Comparison of ENCODE assay signal across 16 cellular contexts in the genomic region with DNA sequence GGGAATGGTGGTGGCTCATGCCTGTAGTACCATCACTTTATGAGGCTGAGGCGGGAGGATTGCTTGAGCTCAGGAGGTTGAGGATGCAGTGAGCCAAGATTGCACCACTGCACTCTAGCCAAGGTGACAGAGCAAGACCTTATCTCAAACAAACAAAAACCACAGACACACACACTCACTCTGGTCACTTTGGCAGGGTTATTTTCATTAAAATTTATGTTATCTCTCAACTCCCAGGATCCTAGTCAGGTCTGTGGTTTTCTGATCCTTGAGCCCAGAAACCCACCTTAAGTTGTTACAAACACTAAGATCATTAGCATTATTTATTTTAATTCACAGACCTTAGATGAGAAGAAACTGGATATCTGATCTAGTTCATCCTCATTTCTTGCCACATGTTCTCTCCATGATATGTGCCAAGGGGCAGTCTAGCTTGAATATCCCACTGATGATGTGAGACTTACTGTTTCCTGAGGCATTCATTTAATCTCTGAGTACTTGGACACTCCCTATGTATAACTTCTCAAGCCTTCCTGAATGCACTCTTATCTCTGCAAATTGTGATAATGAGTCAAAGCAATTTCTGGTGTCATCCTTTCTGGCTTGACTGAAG. TPM values are rescaled to one million over a fixed set of nuclear protein-coding genes. Genes with fewer than 3 reads are reported as not detected.
DNase-seq lines count a peak whose midpoint lies in the region; ATAC-seq, FAIRE-seq and TF ChIP-seq lines count a peak whose summit lies in the region.
"Had no signal": no experiment of that assay in that cellular context is flagged by ENCODE, and none has a peak within 500 bp of the region (broad histone marks: within the 10 kb centered on the region; RNA-seq: fewer than 3 reads in every experiment).

No MANE protein-coding gene starts in this region.

- no peaks in the 10 kb centered on the region for H3K27me3 Mint-ChIP-seq in CD4-positive, alpha-beta memory T cell

- H3K4me2 ChIP-seq in IMR-90 (ENCODE audit: low read depth, low read length), result no peak overlapping the region
- H3K4me2 ChIP-seq in K562 (ENCODE audit: insufficient read depth, low read length), result no peak overlapping the region

- H3K9me3 Mint-ChIP-seq in CD4-positive, alpha-beta memory T cell, result no peaks in the 10 kb centered on the region

- no peak overlapping the region for H2BK15ac ChIP-seq in IMR-90 (ENCODE audit: low read depth, low read length)

- no peak overlapping the region for H3K4me3 ChIP-seq in CD4-positive, alpha-beta memory T cell (ENCODE audit: low read length in 2 of 2)
- H3K4me3 ChIP-seq in IMR-90 (ENCODE audit: insufficient read depth, low read depth, low read length) (no peak overlapping the region), K562 (no peak overlapping the region), lung (no peak overlapping the region), psoas muscle (no peak overlapping the region)
- H3K4me3 ChIP-seq: dorsolateral prefrontal cortex, HAP-1, heart left ventricle had no signal

- no peak overlapping the region for H2AK5ac ChIP-seq in IMR-90 (ENCODE audit: low read depth, low read length)

- peaks cover 17 to 38% (median 22%) of the 10 kb centered on the region in 4 donors for H3K4me1 Mint-ChIP-seq in CD4-positive, alpha-beta memory T cell

- intact Hi-C loops in CD4-positive, alpha-beta memory T cell (cut with micrococcal nuclease), result no loop called here
- intact Hi-C loops in IMR-90 (cut with micrococcal nuclease) (no loop called here), K562 (cut with micrococcal nuclease) (loop anchor here (10.0 kb wide), 1 partner anchor 412 kb away; no protein-coding TSS in a partner anchor), psoas muscle (cut with DNase I) (no loop called here)

- no peak overlapping the region for H3K18ac ChIP-seq in IMR-90 (ENCODE audit: low read depth, low read length)

- H3K9me3 ChIP-seq in CD4-positive, alpha-beta memory T cell (ENCODE audit: control insufficient read depth in 1 of 2, low read length in 2 of 2), result no peaks in the 10 kb centered on the region
- H3K9me3 ChIP-seq in IMR-90 (ENCODE audit: control insufficient read depth, insufficient read depth, low read length), result no peaks in the 10 kb centered on the region
- H3K9me3 ChIP-seq in K562 (replicated peaks; ENCODE audit: control insufficient read depth, insufficient read depth, low read depth, low read length), result no peaks in the 10 kb centered on the region
- H3K9me3 ChIP-seq in lung (ENCODE audit: control insufficient read depth in 2 of 2, insufficient read depth in 1 of 2, low read length in 1 of 2), result no peaks in the 10 kb centered on the region
- no peaks in the 10 kb centered on the region for H3K9me3 ChIP-seq in psoas muscle
- H3K9me3 ChIP-seq: HAP-1, heart left ventricle had no signal

- H4K20me1 ChIP-seq in IMR-90 (ENCODE audit: insufficient read depth, low read length), result no peaks in the 10 kb centered on the region; the same call in 1 of the 2 replicates
- peaks cover 18% of the 10 kb centered on the region for H4K20me1 ChIP-seq in K562 (replicated peaks; ENCODE audit: control insufficient read depth, insufficient read depth, low read length)

- TF ChIP-seq POLR2A in IMR-90 (IDR thresholded peaks at IDR 0.05; ENCODE audit: low read depth, low read length) (no peak), K562 (conservative IDR thresholded peaks at IDR 0.05) (no peak)

- CTCF ChIA-PET in CD4-positive, alpha-beta memory T cell (lab: Charles Lee; ENCODE audit: partially characterized antibody), result interaction anchor here (0.7 to 1.4 kb wide), 6 partner anchors 11 to 187 kb away, joined by 3 to 4 read pairs (median 3); no protein-coding TSS in a partner anchor
- CTCF ChIA-PET in IMR-90 (lab: Yijun Ruan, JAX), result interaction anchor here (1.0 kb wide), 1 partner anchor 187 kb away, joined by 3 read pairs; no protein-coding TSS in a partner anchor
- CTCF ChIA-PET in K562 (lab: Yijun Ruan, JAX; ENCODE audit: low intra/inter-chr PET ratio), result no interaction called here

- H3K9me1 ChIP-seq in IMR-90 (ENCODE audit: insufficient read depth, low read length) (no peaks in the 10 kb centered on the region), K562 (ENCODE audit: control insufficient read depth, insufficient read depth, low read length) (no peaks in the 10 kb centered on the region)

- TF ChIP-seq RAD21 in IMR-90 (IDR thresholded peaks at IDR 0.05; ENCODE audit: low read length) (no peak), K562 (CRISPR knock-in tag; conservative IDR thresholded peaks at IDR 0.05 in 1 of 2, IDR thresholded peaks at IDR 0.05 in 1 of 2) (no peak)

- WGBS in IMR-90 (ENCODE audit: extremely low coverage in 2 of 2, insufficient read length in 1 of 2), 2 experiments, result no CpG with 5 or more reads among the region's 1 CpG
- 0% methylated on average over 1 of the region's 1 CpG for WGBS in K562 (ENCODE audit: insufficient coverage, low coverage, missing lambda C conversion rate)
- 78 to 79% methylated on average over 1 of the region's 1 CpG for WGBS in lung, 2 donors
- 95 to 100% (median 98%) methylated on average over 1 of the region's 1 CpG for WGBS in psoas muscle, 3 donors

- H3K4me1 ChIP-seq in CD4-positive, alpha-beta memory T cell (ENCODE audit: insufficient read depth, low read length), result peaks cover 20% of the 10 kb centered on the region
- H3K4me1 ChIP-seq in IMR-90 (ENCODE audit: control insufficient read depth, insufficient read depth, low read length) (peaks cover 1% of the 10 kb centered on the region), K562 (replicated peaks in 1 of 2; ENCODE audit: control insufficient read depth in 2 of 2, insufficient read depth in 2 of 2, low read length in 2 of 2) (peaks cover 8 to 9% of the 10 kb centered on the region in 2 experiments; a peak in 4 of 5 replicates), lung (ENCODE audit: control insufficient read depth in 2 of 2, insufficient read depth in 2 of 2, low read length in 2 of 2) (peaks cover 0 to under 1% of the 10 kb centered on the region in 2 donors), psoas muscle (peaks cover 8% of the 10 kb centered on the region)
- H3K4me1 ChIP-seq: HAP-1 had no signal

- H2BK5ac ChIP-seq in IMR-90 (ENCODE audit: low read depth, low read length, poor library complexity, severe bottlenecking), result no peak overlapping the region

- no peaks in the 10 kb centered on the region for H3K79me2 ChIP-seq in K562 (ENCODE audit: control insufficient read depth, insufficient read depth, low read length)

- no peak overlapping the region for H3K9ac ChIP-seq in IMR-90 (ENCODE audit: low read depth, low read length)
- no peak overlapping the region for H3K9ac ChIP-seq in K562 (ENCODE audit: insufficient read depth in 1 of 2, low read depth in 2 of 2, low read length in 2 of 2)

- H3K4me3 Mint-ChIP-seq in CD4-positive, alpha-beta memory T cell, result no peak overlapping the region

- peak; percentile 81 for TF ChIP-seq EP300 in K562 (IDR thresholded peaks at IDR 0.05; ENCODE audit: low read length)

- ATAC-seq in IMR-90 (ENCODE audit: low read depth), result peak; percentile 67
- peak; percentile 87 for ATAC-seq in K562
- peak; percentile 17 for ATAC-seq in lung (ENCODE audit: insufficient read depth, low FRiP score)
- no peak for ATAC-seq in psoas muscle
- ATAC-seq: heart left ventricle had no signal

- FAIRE-seq in K562 (lab: Jason Lieb, UNC), result peak; percentile 85

- TF ChIP-seq CTCF in IMR-90 (conservative IDR thresholded peaks at IDR 0.05; ENCODE audit: low read depth, low read length) (no peak), K562 (IDR thresholded peaks at IDR 0.05 in 2 of 3, conservative IDR thresholded peaks at IDR 0.05 in 1 of 3; ENCODE audit: insufficient read depth in 2 of 3, low read depth in 1 of 3, low read length in 3 of 3) (no peak), lung (IDR thresholded peaks at IDR 0.05; ENCODE audit: control extremely low read depth, extremely low read depth) (no peak), psoas muscle (IDR thresholded peaks at IDR 0.05) (no peak)

- H3K27me3 ChIP-seq in CD4-positive, alpha-beta memory T cell (ENCODE audit: insufficient read depth, low read length), result no peaks in the 10 kb centered on the region
- H3K27me3 ChIP-seq in IMR-90 (ENCODE audit: control insufficient read depth, insufficient read depth, low read length) (no peaks in the 10 kb centered on the region), K562 (ENCODE audit: control insufficient read depth in 2 of 2, insufficient read depth in 2 of 2, low read length in 2 of 2) (peaks cover 10 to 20% of the 10 kb centered on the region in 2 experiments; a peak in 4 of 5 replicates), lung (ENCODE audit: control insufficient read depth, insufficient read depth) (no peaks in the 10 kb centered on the region), psoas muscle (ENCODE audit: insufficient read depth in 3 of 3, low read length in 2 of 3) (no peaks in the 10 kb centered on the region)
- H3K27me3 ChIP-seq: dorsolateral prefrontal cortex, heart left ventricle had no signal

- no peak overlapping the region for H3K27ac ChIP-seq in CD4-positive, alpha-beta memory T cell (ENCODE audit: low read depth, low read length)
- H3K27ac ChIP-seq in IMR-90 (ENCODE audit: insufficient read depth, low read length), result no peak overlapping the region
- no peak overlapping the region for H3K27ac ChIP-seq in K562 (ENCODE audit: extremely low read depth, low read depth, low read length)
- H3K27ac ChIP-seq in lung (ENCODE audit: low read depth in 1 of 2, low read length in 1 of 2), result no peak overlapping the region
- no peak overlapping the region for H3K27ac ChIP-seq in psoas muscle
- no peak overlapping the region for H3K27ac ChIP-seq in caudate nucleus (ENCODE audit: low read depth, low read length)
- H3K27ac ChIP-seq: dorsolateral prefrontal cortex, heart left ventricle had no signal

- no peak overlapping the region for H2BK20ac ChIP-seq in IMR-90 (ENCODE audit: low read depth, low read length)

- no peak overlapping the region for H3K4ac ChIP-seq in IMR-90 (ENCODE audit: low read depth, low read length)

- peaks cover 5 to 6% of the 10 kb centered on the region in 2 donors for H3K36me3 Mint-ChIP-seq in CD4-positive, alpha-beta memory T cell

- POLR2A ChIA-PET in CD4-positive, alpha-beta memory T cell (lab: Charles Lee; ENCODE audit: partially characterized antibody), result interaction anchor here (2.2 kb wide), 1 partner anchor 9 kb away, joined by 12 read pairs; the partner anchor contains the start of gene ABHD15
- POLR2A ChIA-PET in IMR-90 (lab: Charles Lee; ENCODE audit: unreplicated experiment), result interaction anchor here (0.7 kb wide), 1 partner anchor 8 kb away, joined by 4 read pairs; no protein-coding TSS in a partner anchor
- POLR2A ChIA-PET in K562 (lab: Yijun Ruan, JAX), result interaction anchor here (0.8 kb wide), 1 partner anchor 11 kb away, joined by 4 read pairs; no protein-coding TSS in a partner anchor

- no peak overlapping the region for H3K14ac ChIP-seq in IMR-90 (replicated peaks; ENCODE audit: low read depth, low read length)

- BruUV-seq in IMR-90 (replicated peaks; lab: Mats Ljungman, UMichigan) (no TSS peak), K562 (replicated peaks; lab: Mats Ljungman, UMichigan) (no TSS peak)

- DNase-seq in CD4-positive, alpha-beta memory T cell, result no peak
- peak; percentile 62 for DNase-seq in IMR-90
- DNase-seq in K562 (ENCODE audit: extremely low read depth in 1 of 4, low spot score in 3 of 4), result peak in 2 of 4 experiments; percentile 53 to 72
- DNase-seq in lung (ENCODE audit: low spot score), result no peak
- DNase-seq in psoas muscle, result no peak
- DNase-seq in effector CD4-positive, alpha-beta T cell, result no peak
- no peak for DNase-seq in stimulated activated CD4-positive, alpha-beta T cell treated with anti-CD3 and anti-CD28 coated beads, Interleukin-4, amount 100 ng/mL, for 1 hour
- DNase-seq in caudate nucleus (lab: John Stamatoyannopoulos, UW), result no peak
- DNase-seq: activated CD4-positive, alpha-beta T cell treated with anti-CD3 and anti-CD28 coated beads, Interleukin-2, amount 50 U/mL, for 48 hours; COR-L47; heart left ventricle; mesendoderm; NCI-H1694; stimulated activated CD4-positive, alpha-beta T cell treated with anti-CD3 and anti-CD28 coated beads, Interleukin-4, amount 100 ng/mL, for 4 hours had no signal

- no peak overlapping the region for H2BK120ac ChIP-seq in IMR-90 (ENCODE audit: low read depth, low read length)

- dilution Hi-C loops in IMR-90 (cut with HindIII; ENCODE audit: low sequenced_read_pairs, unreplicated experiment), result no loop called here

- in situ Hi-C loops in IMR-90 (cut with MboI; ENCODE audit: low sequenced_read_pairs) (no loop called here), K562 (cut with MboI) (no loop called here)

- H2AFZ ChIP-seq in IMR-90 (replicated peaks; ENCODE audit: low read length, poor library complexity) (no peak overlapping the region), K562 (ENCODE audit: low read depth, low read length) (no peak overlapping the region)

- H3K56ac ChIP-seq in IMR-90 (ENCODE audit: extremely low read depth, insufficient read depth, low read length), result no peak overlapping the region

- peak overlapping the region in 5 of 7 donors; percentile 6 to 74 (median 26) for H3K27ac Mint-ChIP-seq in CD4-positive, alpha-beta memory T cell

- no peak overlapping the region for H3K23ac ChIP-seq in IMR-90 (ENCODE audit: low read depth, low read length)

- no peaks in the 10 kb centered on the region for H3K79me1 ChIP-seq in IMR-90 (ENCODE audit: low read depth in 1 of 2, low read length in 2 of 2)

- H3K36me3 ChIP-seq in CD4-positive, alpha-beta memory T cell (ENCODE audit: insufficient read depth, low read length), result peaks cover 9% of the 10 kb centered on the region
- H3K36me3 ChIP-seq in IMR-90 (ENCODE audit: control insufficient read depth, insufficient read depth, low read length) (peaks cover 1% of the 10 kb centered on the region; the same call in 1 of the 2 replicates), K562 (ENCODE audit: control insufficient read depth, insufficient read depth, low read length) (no peaks in the 10 kb centered on the region), lung (ENCODE audit: control insufficient read depth in 2 of 2, insufficient read depth in 2 of 2, low read length in 2 of 2) (no peaks in the 10 kb centered on the region), psoas muscle (ENCODE audit: insufficient read depth in 1 of 2, low read depth in 1 of 2) (no peaks in the 10 kb centered on the region)

- no peak overlapping the region for H4K91ac ChIP-seq in IMR-90 (ENCODE audit: insufficient read depth, low read depth, low read length)

- H2AK9ac ChIP-seq in IMR-90 (replicated peaks; ENCODE audit: low read depth, low read length, poor library complexity), result no peak overlapping the region

- H4K5ac ChIP-seq in IMR-90 (ENCODE audit: low read depth, low read length), result no peak overlapping the region

- H4K8ac ChIP-seq in IMR-90 (ENCODE audit: low read depth in 2 of 2, low read length in 2 of 2), result no peak overlapping the region

RNA-seq across cellular contexts. Expression of gene ABHD15, which starts 9.6 kb away (rescaled TPM):
- 10 to 100 TPM; 18.1 to 18.8 TPM for total RNA-seq in CD4-positive, alpha-beta memory T cell
- 10 to 100 TPM in 1 of 2 donors, 1 to 10 TPM in 1; 8.2 to 13.5 TPM for polyA plus RNA-seq in CD4-positive, alpha-beta memory T cell
- total RNA-seq in IMR-90 (2012; rRNA removed) (3.1 and 3.2 TPM in 2 replicates), K562 (2014; rRNA removed) (2.4 and 3.1 TPM in 2 replicates), K562 (2014; rRNA removed; fragmentation: Illumina TruSeq; extraction: Trizol) (2.0 and 2.2 TPM in 2 replicates), K562 (2015; rRNA removed; fragmentation: Illumina TruSeq; extraction: Trizol) (3.8 and 4.2 TPM in 2 replicates), K562 (2021) (4.0 and 4.2 TPM in 2 replicates), lung (10 to 100 TPM in 1 of 2 donors, 1 to 10 TPM in 1; 4.1 to 10.5 TPM), psoas muscle (1 to 10 TPM; 2.3 to 2.8 (median 2.5) TPM)
- polyA plus RNA-seq in IMR-90 (2012; rRNA removed) (4.5 and 4.6 TPM in 2 replicates), K562 (2011; rRNA removed) (0.85 and 1.8 TPM in 2 replicates), K562 (2014; fragmentation: Illumina TruSeq; extraction: Trizol) (2.4 and 2.5 TPM in 2 replicates), K562 (2014; fragmentation: Nextera tagmentation; extraction: Ambion mirVana) (under 1 TPM; 0.85 to 0.97 TPM), K562 (2014; rRNA removed) (2.1 and 2.9 TPM in 2 replicates), lung (1 to 10 TPM; 4.0 to 6.3 TPM), psoas muscle (1 to 10 TPM; 1.6 to 7.9 (median 3.1) TPM)
- 3.3 and 4.4 TPM in 2 replicates for polyA plus RNA-seq in IMR-90 (2012; cell fraction: cytosol; rRNA removed)
- polyA plus RNA-seq in IMR-90 (2012; cell fraction: nucleus; rRNA removed; ENCODE audit: low replicate concordance), result 3.2 and 4.0 TPM in 2 replicates
- 4.0 and 8.2 TPM in 2 replicates for total RNA-seq in K562 (2011; cell fraction: chromatin; rRNA removed; ENCODE audit: low replicate concordance)
- 6.7 and 7.8 TPM in 2 replicates for total RNA-seq in K562 (2011; cell fraction: nucleolus; rRNA removed)
- total RNA-seq in K562 (2011; cell fraction: nucleoplasm; rRNA removed), result 4.4 and 5.1 TPM in 2 replicates
- 0.83 and 3.0 TPM in 2 replicates for polyA plus RNA-seq in K562 (2011; cell fraction: cytosol; rRNA removed)
- polyA plus RNA-seq in K562 (2011; cell fraction: nucleus; rRNA removed), result 1.4 and 2.9 TPM in 2 replicates
- 3.2 and 5.4 TPM in 2 replicates for polyA plus RNA-seq in K562 (2012)
- 1.6 and 3.6 TPM in 2 replicates for polyA minus RNA-seq in K562 (2011; rRNA and poly(A)+ RNA removed)
- 1.5 and 2.9 TPM in 2 replicates for polyA minus RNA-seq in K562 (2011; cell fraction: cytosol; rRNA and poly(A)+ RNA removed)
- polyA minus RNA-seq in K562 (2011; cell fraction: nucleus; rRNA and poly(A)+ RNA removed), result 1.7 and 2.8 TPM in 2 replicates

RNA-seq across cellular contexts. Expression of gene TP53I13, which starts 11.3 kb away (rescaled TPM):
- 100 to 1,000 TPM; 149 to 158 TPM for total RNA-seq in CD4-positive, alpha-beta memory T cell
- 10 to 100 TPM; 31.5 to 47.5 TPM for polyA plus RNA-seq in CD4-positive, alpha-beta memory T cell
- total RNA-seq in IMR-90 (2012; rRNA removed) (18.3 and 22.0 TPM in 2 replicates), K562 (2014; rRNA removed) (25.2 and 27.6 TPM in 2 replicates), K562 (2014; rRNA removed; fragmentation: Illumina TruSeq; extraction: Trizol) (1.8 and 3.3 TPM in 2 replicates), K562 (2015; rRNA removed; fragmentation: Illumina TruSeq; extraction: Trizol) (13.0 and 13.9 TPM in 2 replicates), K562 (2021) (24.5 and 28.3 TPM in 2 replicates), lung (10 to 100 TPM; 24.2 to 69.4 TPM), psoas muscle (10 to 100 TPM; 13.3 to 20.9 (median 17.7) TPM)
- polyA plus RNA-seq in IMR-90 (2012; rRNA removed) (48.3 and 53.1 TPM in 2 replicates), K562 (2011; rRNA removed) (9.1 and 10.3 TPM in 2 replicates), K562 (2014; fragmentation: Illumina TruSeq; extraction: Trizol) (4.7 and 13.5 TPM in 2 replicates), K562 (2014; fragmentation: Nextera tagmentation; extraction: Ambion mirVana) (under 1 TPM; 0.08 to 0.13 TPM), K562 (2014; rRNA removed) (23.8 and 27.2 TPM in 2 replicates), lung (100 to 1,000 TPM in 1 of 2 donors, 10 to 100 TPM in 1; 53.4 to 126 TPM), psoas muscle (10 to 100 TPM; 30.6 to 46.1 (median 42.6) TPM)
- polyA plus RNA-seq in IMR-90 (2012; cell fraction: cytosol; rRNA removed), result 41.4 and 69.6 TPM in 2 replicates
- 126 and 323 TPM in 2 replicates for polyA plus RNA-seq in IMR-90 (2012; cell fraction: nucleus; rRNA removed; ENCODE audit: low replicate concordance)
- total RNA-seq in K562 (2011; cell fraction: chromatin; rRNA removed; ENCODE audit: low replicate concordance), result 13.5 and 50.0 TPM in 2 replicates
- total RNA-seq in K562 (2011; cell fraction: nucleolus; rRNA removed), result 63.0 and 73.5 TPM in 2 replicates
- 36.1 and 46.0 TPM in 2 replicates for total RNA-seq in K562 (2011; cell fraction: nucleoplasm; rRNA removed)
- polyA plus RNA-seq in K562 (2011; cell fraction: cytosol; rRNA removed), result 9.9 and 48.3 TPM in 2 replicates
- 48.7 and 101 TPM in 2 replicates for polyA plus RNA-seq in K562 (2011; cell fraction: nucleus; rRNA removed)
- 16.9 and 38.4 TPM in 2 replicates for polyA plus RNA-seq in K562 (2012)
- 1.5 and 4.3 TPM in 2 replicates for polyA minus RNA-seq in K562 (2011; rRNA and poly(A)+ RNA removed)
- polyA minus RNA-seq in K562 (2011; cell fraction: cytosol; rRNA and poly(A)+ RNA removed), result 16.0 and 22.0 TPM in 2 replicates
- polyA minus RNA-seq in K562 (2011; cell fraction: nucleus; rRNA and poly(A)+ RNA removed), result 17.6 and 17.8 TPM in 2 replicates

RNA-seq across cellular contexts. Expression of gene GIT1, which starts 32.3 kb away (rescaled TPM):
- 10 to 100 TPM; 78.9 to 82.8 TPM for total RNA-seq in CD4-positive, alpha-beta memory T cell
- polyA plus RNA-seq in CD4-positive, alpha-beta memory T cell, result 10 to 100 TPM in 1 of 2 donors, 1 to 10 TPM in 1; 4.2 to 24.9 TPM
- 13.3 and 14.2 TPM in 2 replicates for total RNA-seq in IMR-90 (2012; rRNA removed)
- 34.2 and 37.1 TPM in 2 replicates for polyA plus RNA-seq in IMR-90 (2012; rRNA removed)
- 25.3 and 30.3 TPM in 2 replicates for polyA plus RNA-seq in IMR-90 (2012; cell fraction: cytosol; rRNA removed)
- polyA plus RNA-seq in IMR-90 (2012; cell fraction: nucleus; rRNA removed; ENCODE audit: low replicate concordance), result 57.7 and 127 TPM in 2 replicates
- total RNA-seq in K562 (2011; cell fraction: chromatin; rRNA removed; ENCODE audit: low replicate concordance), result 26.1 and 92.6 TPM in 2 replicates
- 53.0 and 61.9 TPM in 2 replicates for total RNA-seq in K562 (2011; cell fraction: nucleolus; rRNA removed)
- total RNA-seq in K562 (2011; cell fraction: nucleoplasm; rRNA removed), result 24.8 and 33.5 TPM in 2 replicates
- total RNA-seq in K562 (2014; rRNA removed), result 22.6 and 27.5 TPM in 2 replicates
- 7.2 and 11.4 TPM in 2 replicates for total RNA-seq in K562 (2014; rRNA removed; fragmentation: Illumina TruSeq; extraction: Trizol)
- 17.1 and 17.3 TPM in 2 replicates for total RNA-seq in K562 (2015; rRNA removed; fragmentation: Illumina TruSeq; extraction: Trizol)
- total RNA-seq in K562 (2021), result 31.3 and 35.3 TPM in 2 replicates
- polyA plus RNA-seq in K562 (2011; rRNA removed), result 15.9 and 16.5 TPM in 2 replicates
- polyA plus RNA-seq in K562 (2011; cell fraction: cytosol; rRNA removed), result 12.4 and 42.3 TPM in 2 replicates
- polyA plus RNA-seq in K562 (2011; cell fraction: nucleus; rRNA removed), result 30.8 and 82.9 TPM in 2 replicates
- 22.2 and 29.8 TPM in 2 replicates for polyA plus RNA-seq in K562 (2012)
- polyA plus RNA-seq in K562 (2014; fragmentation: Illumina TruSeq; extraction: Trizol), result 29.9 and 31.2 TPM in 2 replicates
- polyA plus RNA-seq in K562 (2014; fragmentation: Nextera tagmentation; extraction: Ambion mirVana), result under 1 TPM; 0.35 to 0.38 TPM
- 21.4 and 21.6 TPM in 2 replicates for polyA plus RNA-seq in K562 (2014; rRNA removed)
- polyA minus RNA-seq in K562 (2011; rRNA and poly(A)+ RNA removed), result 7.8 and 14.8 TPM in 2 replicates
- polyA minus RNA-seq in K562 (2011; cell fraction: cytosol; rRNA and poly(A)+ RNA removed), result 22.0 and 24.6 TPM in 2 replicates
- polyA minus RNA-seq in K562 (2011; cell fraction: nucleus; rRNA and poly(A)+ RNA removed), result 21.4 and 31.9 TPM in 2 replicates
- 10 to 100 TPM; 44.0 to 49.9 TPM for total RNA-seq in lung
- 10 to 100 TPM; 29.8 to 38.4 TPM for polyA plus RNA-seq in lung
- total RNA-seq in psoas muscle, result 10 to 100 TPM; 26.4 to 39.4 (median 31.5) TPM
- polyA plus RNA-seq in psoas muscle, result 10 to 100 TPM; 24.3 to 46.0 (median 35.2) TPM

RNA-seq across cellular contexts. Expression of gene ANKRD13B, which starts 35.7 kb away (rescaled TPM):
- 1 to 10 TPM; 1.3 to 2.3 TPM for total RNA-seq in CD4-positive, alpha-beta memory T cell
- polyA plus RNA-seq in CD4-positive, alpha-beta memory T cell, result not detected
- total RNA-seq in IMR-90 (2012; rRNA removed) (0.90 and 1.1 TPM in 2 replicates), K562 (2014; rRNA removed) (15.8 and 17.1 TPM in 2 replicates), K562 (2014; rRNA removed; fragmentation: Illumina TruSeq; extraction: Trizol) (2.5 and 3.5 TPM in 2 replicates), K562 (2015; rRNA removed; fragmentation: Illumina TruSeq; extraction: Trizol) (4.3 and 5.0 TPM in 2 replicates), K562 (2021) (22.3 and 28.1 TPM in 2 replicates), lung (1 to 10 TPM; 6.6 to 6.9 TPM), psoas muscle (10 to 100 TPM in 1 of 4 donors, 1 to 10 TPM in 3; 6.4 to 14.8 (median 6.8) TPM)
- polyA plus RNA-seq in IMR-90 (2012; rRNA removed) (4.0 and 5.2 TPM in 2 replicates), K562 (2011; rRNA removed) (4.6 and 6.5 TPM in 2 replicates), K562 (2014; fragmentation: Illumina TruSeq; extraction: Trizol) (10.3 and 11.7 TPM in 2 replicates), K562 (2014; fragmentation: Nextera tagmentation; extraction: Ambion mirVana) (under 1 TPM; 0.15 to 0.59 TPM), K562 (2014; rRNA removed) (14.2 and 15.6 TPM in 2 replicates), lung (1 to 10 TPM; 2.7 to 3.2 TPM), psoas muscle (10 to 100 TPM in 1 of 3 donors, 1 to 10 TPM in 2; 5.4 to 10.7 (median 9.7) TPM)
- polyA plus RNA-seq in IMR-90 (2012; cell fraction: cytosol; rRNA removed), result 1.9 and 4.4 TPM in 2 replicates
- 27.5 and 68.3 TPM in 2 replicates for polyA plus RNA-seq in IMR-90 (2012; cell fraction: nucleus; rRNA removed; ENCODE audit: low replicate concordance)
- 17.2 and 53.9 TPM in 2 replicates for total RNA-seq in K562 (2011; cell fraction: chromatin; rRNA removed; ENCODE audit: low replicate concordance)
- total RNA-seq in K562 (2011; cell fraction: nucleolus; rRNA removed), result 37.9 and 41.4 TPM in 2 replicates
- total RNA-seq in K562 (2011; cell fraction: nucleoplasm; rRNA removed), result 20.8 and 22.1 TPM in 2 replicates
- 3.9 and 14.6 TPM in 2 replicates for polyA plus RNA-seq in K562 (2011; cell fraction: cytosol; rRNA removed)
- polyA plus RNA-seq in K562 (2011; cell fraction: nucleus; rRNA removed), result 28.4 and 73.6 TPM in 2 replicates
- 9.4 and 11.3 TPM in 2 replicates for polyA plus RNA-seq in K562 (2012)
- 2.5 and 3.7 TPM in 2 replicates for polyA minus RNA-seq in K562 (2011; rRNA and poly(A)+ RNA removed)
- polyA minus RNA-seq in K562 (2011; cell fraction: cytosol; rRNA and poly(A)+ RNA removed), result 8.7 and 9.4 TPM in 2 replicates
- 11.3 and 11.8 TPM in 2 replicates for polyA minus RNA-seq in K562 (2011; cell fraction: nucleus; rRNA and poly(A)+ RNA removed)

Comparison
In these comparisons a context has a peak if more than half of its experiments do, and no peak if none do; other contexts are left out.
1. ATAC-seq: peak in IMR-90 (single experiment), K562 (single experiment) and lung (single experiment); none in psoas muscle (0 of 4).